8 cellular contexts compared by ENCODE assay signal in genomic region chr7:116863168-116863670, GRCh38. TPM values are rescaled to one million over a fixed set of nuclear protein-coding genes. Genes with fewer than 3 reads are reported as not detected.
DNase-seq lines count a peak whose midpoint lies in the region; ATAC-seq and TF ChIP-seq lines count a peak whose summit lies in the region.

No MANE protein-coding gene starts in this region.

- H3F3A ChIP-seq in DOHH2 (ENCODE audit: control insufficient read depth, insufficient read depth): no peaks in the 10 kb centered on the region

- H3K27me3 ChIP-seq in DOHH2 (ENCODE audit: control insufficient read depth, low read length) (peaks cover 3% of the 10 kb centered on the region; the same call in 1 of the 2 replicates), ascending aorta (no peaks in the 10 kb centered on the region), iPS-15b (ENCODE audit: control insufficient read depth, insufficient read depth, low read length) (peaks cover 2% of the 10 kb centered on the region)

- H4K20me1 ChIP-seq in DOHH2 (ENCODE audit: control insufficient read depth, insufficient read depth, low read depth, low read length): peaks cover 17% of the 10 kb centered on the region

- H3K4me2 ChIP-seq in DOHH2 (ENCODE audit: low read length): peak overlapping the region; percentile 89

- intact Hi-C loops in ascending aorta (cut with DNase I): loop anchor here (2.0 to 5.0 kb wide), 5 partner anchors 18 to 631 kb away; partner anchors contain the start of gene MET

- peak; percentile 28 for DNase-seq in NCI-H1694 treated with DMSO at 0.1 percent for 48 hours (lab: John Stamatoyannopoulos, UW)
- DNase-seq in ascending aorta (ENCODE audit: low spot score in 2 of 2): no peak
- no peak for DNase-seq in skeletal muscle cell (ENCODE audit: low read depth)
- no peak for DNase-seq in cerebellum (ENCODE audit: low spot score)

- peaks cover 10% of the 10 kb centered on the region; the same call in 1 of the 2 replicates for H3K36me3 ChIP-seq in DOHH2 (ENCODE audit: control insufficient read depth, low read length)
- no peaks in the 10 kb centered on the region for H3K36me3 ChIP-seq in ascending aorta
- no peaks in the 10 kb centered on the region for H3K36me3 ChIP-seq in iPS-15b (ENCODE audit: control insufficient read depth, insufficient read depth, low read length)

- no peak for TF ChIP-seq CTCF in DOHH2 (IDR thresholded peaks at IDR 0.05; ENCODE audit: low read depth, low read length, poor library complexity, severe bottlenecking)
- peak in 1 of 3 experiments; percentile 16 for TF ChIP-seq CTCF in ascending aorta (IDR thresholded peaks at IDR 0.05)

- peaks cover 59% of the 10 kb centered on the region for H3K79me2 ChIP-seq in DOHH2 (ENCODE audit: control insufficient read depth, low read length)

- H3K27ac ChIP-seq in DOHH2 (ENCODE audit: low read depth, low read length) (peak overlapping the region; percentile 59), ascending aorta (peak overlapping the region; percentile 98 to 99)

- H3K4me3 ChIP-seq in DOHH2 (ENCODE audit: low read length) (peak overlapping the region; percentile 91), ascending aorta (peak overlapping the region; percentile 81 to 95), iPS-15b (ENCODE audit: low read depth, low read length) (peak overlapping the region; percentile 84), skeletal muscle cell (ENCODE audit: low read depth, low read length) (peak overlapping the region; percentile 92)

- peak overlapping the region; percentile 82 for H3K9ac ChIP-seq in iPS-15b (ENCODE audit: low read depth, low read length)

- no peaks in the 10 kb centered on the region for H3K9me2 ChIP-seq in DOHH2 (replicated peaks; ENCODE audit: control insufficient read depth, low read length)

- H3K4me1 ChIP-seq in DOHH2 (ENCODE audit: control insufficient read depth, low read length) (peaks cover 27% of the 10 kb centered on the region), ascending aorta (peaks cover 0 to 16% of the 10 kb centered on the region in 2 donors), iPS-15b (ENCODE audit: control insufficient read depth, insufficient read depth, low read length) (peaks cover 5% of the 10 kb centered on the region)

- peak; percentile 3 for ATAC-seq in GM21737 (IDR thresholded peaks at IDR 0.05; ENCODE audit: unreplicated experiment)
- ATAC-seq in GM18873 (IDR thresholded peaks at IDR 0.05; ENCODE audit: low FRiP score, unreplicated experiment): no peak

- H3K9me3 ChIP-seq in DOHH2 (ENCODE audit: control insufficient read depth, insufficient read depth, low read length): no peaks in the 10 kb centered on the region
- H3K9me3 ChIP-seq in ascending aorta: no peaks in the 10 kb centered on the region
- no peaks in the 10 kb centered on the region for H3K9me3 ChIP-seq in iPS-15b (ENCODE audit: control insufficient read depth, insufficient read depth, low read length)

RNA-seq across cellular contexts. Expression of gene CAPZA2, which starts 0.8 kb away (rescaled TPM):
- 80.5 TPM for total RNA-seq in ascending aorta
- total RNA-seq in cerebellum: 121 TPM
